In genomic region chr18:75031717-75032317, GRCh38 we compare ENCODE assay signal across 24 cellular contexts.
DNase-seq lines count a peak whose midpoint lies in the region; FAIRE-seq and TF ChIP-seq lines count a peak whose summit lies in the region.
"Had no signal": no experiment of that assay in that cellular context is flagged by ENCODE, and none has a peak within 500 bp of the region (broad histone marks: within the 10 kb centered on the region; RNA-seq: fewer than 3 reads in every experiment).

No MANE protein-coding gene starts in this region.

- no peaks in the 10 kb centered on the region for H3K4me1 ChIP-seq in PC-9 (replicated peaks; ENCODE audit: insufficient read depth)
- H3K4me1 ChIP-seq: Caco-2, Peyer's patch had no signal

- no peaks in the 10 kb centered on the region for H3K27me3 ChIP-seq in PC-9 (ENCODE audit: insufficient read depth, low read depth)
- H3K27me3 ChIP-seq: Peyer's patch had no signal

- BruUV-seq in PC-9 (replicated peaks; lab: Mats Ljungman, UMichigan), result no TSS peak

- no peaks in the 10 kb centered on the region for H3K79me2 ChIP-seq in PC-9 (ENCODE audit: low read depth)

- TF ChIP-seq CTCF in fibroblast of villous mesenchyme (IDR thresholded peaks at IDR 0.05; ENCODE audit: insufficient read depth, low read depth, low read length) (no peak), PC-9 (conservative IDR thresholded peaks at IDR 0.05) (no peak)

- H2AFZ ChIP-seq in PC-9, result no peak overlapping the region

- no peaks in the 10 kb centered on the region for H3F3A ChIP-seq in PC-9 (ENCODE audit: insufficient read depth, low read depth)

- CTCF ChIA-PET in PC-9 (lab: Charles Lee), result no interaction called here

- intact Hi-C loops in PC-9 (cut with micrococcal nuclease; ENCODE audit: unreplicated experiment), result no loop called here

- H3K27ac ChIP-seq in PC-9, result no peak overlapping the region
- H3K27ac ChIP-seq: Peyer's patch, SK-N-MC had no signal

- H3K9me2 ChIP-seq in PC-9 (ENCODE audit: insufficient read depth), result no peaks in the 10 kb centered on the region

- FAIRE-seq in endometrium (lab: Jason Lieb, UNC), result peak; percentile 21
- FAIRE-seq: GM12891, GM19239 had no signal

- no peak overlapping the region for H3K4me2 ChIP-seq in PC-9

- H4K20me1 ChIP-seq in PC-9 (ENCODE audit: insufficient read depth), result no peaks in the 10 kb centered on the region

- DNase-seq in AG08396 (ENCODE audit: low spot score), result peak; percentile 26
- DNase-seq in GM04503 (ENCODE audit: low read depth), result peak; percentile 2
- peak; percentile 38 for DNase-seq in fibroblast of villous mesenchyme (ENCODE audit: low read depth)
- no peak for DNase-seq in DMS 273 treated with DMSO at 0.1 percent for 48 hours (lab: John Stamatoyannopoulos, UW)
- DNase-seq in NCI-H187 (lab: John Stamatoyannopoulos, UW), result no peak
- no peak for DNase-seq in PC-9
- no peak for DNase-seq in NCI-H2029 treated with DMSO at 0.1 percent for 48 hours (lab: John Stamatoyannopoulos, UW)
- DNase-seq: C1 segment of cervical spinal cord; Caco-2; CD8-positive, alpha-beta T cell; DMS79; EL; GDM1; NCI-H1048; NCI-H1436; NCI-H187 treated with DMSO at 0.1 percent for 48 hours; NCI-H526 treated with DMSO at 0.1 percent for 48 hours; Peyer's patch; SHP77 treated with DMSO at 0.1 percent for 48 hours; SW 1271 had no signal

- POLR2A ChIA-PET in PC-9 (lab: Charles Lee; ENCODE audit: unreplicated experiment), result no interaction called here

- H3K36me3 ChIP-seq in PC-9 (ENCODE audit: low read depth), result no peaks in the 10 kb centered on the region
- H3K36me3 ChIP-seq: Peyer's patch had no signal

- H3K9me3 ChIP-seq in PC-9 (ENCODE audit: insufficient read depth, low read depth), result no peaks in the 10 kb centered on the region
- H3K9me3 ChIP-seq: Caco-2, Peyer's patch had no signal

- H3K4me3 ChIP-seq in fibroblast of villous mesenchyme (ENCODE audit: low read depth, low read length) (no peak overlapping the region), PC-9 (no peak overlapping the region)
- H3K4me3 ChIP-seq: Peyer's patch, SK-N-MC had no signal

Comparison
In these comparisons a context has a peak if more than half of its experiments do, and no peak if none do; other contexts are left out.
1. DNase-seq: peak in AG08396 (single experiment), GM04503 (single experiment) and fibroblast of villous mesenchyme (single experiment); none in DMS 273 treated with DMSO at 0.1 percent for 48 hours (single experiment), NCI-H187 (0 of 2), PC-9 (0 of 2) and NCI-H2029 treated with DMSO at 0.1 percent for 48 hours (single experiment).